8 cellular contexts compared by ENCODE assay signal in genomic region chr17:78862073-78863023, GRCh38. TPM values are rescaled to one million over a fixed set of nuclear protein-coding genes. Genes with fewer than 3 reads are reported as not detected.
DNase-seq lines count a peak whose midpoint lies in the region; ATAC-seq and TF ChIP-seq lines count a peak whose summit lies in the region.

No MANE protein-coding gene starts in this region.

- peak; percentile 99 for DNase-seq in EH (ENCODE audit: low read depth)
- peak; percentile 72 for DNase-seq in SIG-M5 treated with dmso at 0.1 percent for 504 hours (lab: John Stamatoyannopoulos, UW; ENCODE audit: unreplicated experiment)
- peak; percentile 97 for DNase-seq in fibroblast of the aortic adventitia (ENCODE audit: low read depth)
- DNase-seq in pulmonary artery endothelial cell (ENCODE audit: low read depth, low spot score): peak; percentile 87
- DNase-seq in activated CD8-positive, alpha-beta memory T cell treated with anti-CD3 and anti-CD28 coated beads, Interleukin-2, amount 50 U/mL, for 48 hours: no peak
- no peak for DNase-seq in NCI-H82 treated with DMSO at 0.1 percent for 48 hours (lab: John Stamatoyannopoulos, UW; ENCODE audit: unreplicated experiment)

- peak overlapping the region; percentile 40 for H3K4me3 ChIP-seq in fibroblast of the aortic adventitia (ENCODE audit: low read depth, low read length)

- ATAC-seq in HG03280 (IDR thresholded peaks at IDR 0.05; ENCODE audit: unreplicated experiment) (no peak), GM18519 (IDR thresholded peaks at IDR 0.05; ENCODE audit: low FRiP score, unreplicated experiment) (no peak)

- no peak for TF ChIP-seq CTCF in fibroblast of the aortic adventitia (IDR thresholded peaks at IDR 0.05; ENCODE audit: insufficient read depth, low read length)

RNA-seq across cellular contexts. Expression of gene USP36, which starts 21.7 kb away (rescaled TPM):
- total RNA-seq in fibroblast of the aortic adventitia (ENCODE audit: low replicate concordance): 27.5 and 36.7 TPM in 2 replicates
- total RNA-seq in pulmonary artery endothelial cell: 18.9 and 19.1 TPM in 2 replicates

RNA-seq across cellular contexts. Expression of gene CEP295NL, which starts 40.7 kb away (rescaled TPM):
- total RNA-seq in fibroblast of the aortic adventitia (ENCODE audit: low replicate concordance) (1.5 and 3.3 TPM in 2 replicates), pulmonary artery endothelial cell (0.73 and 1.3 TPM in 2 replicates)

Comparison
In these comparisons a context has a peak if more than half of its experiments do, and no peak if none do; other contexts are left out.
1. DNase-seq: peak in EH (single experiment), SIG-M5 treated with dmso at 0.1 percent for 504 hours (single experiment), fibroblast of the aortic adventitia (single experiment) and pulmonary artery endothelial cell (single experiment); none in activated CD8-positive, alpha-beta memory T cell treated with anti-CD3 and anti-CD28 coated beads, Interleukin-2, amount 50 U/mL, for 48 hours (single experiment) and NCI-H82 treated with DMSO at 0.1 percent for 48 hours (single experiment).